ENCODE assay signal across 8 cellular contexts in genomic region chr17:50198026-50198669, GRCh38. TPM values are rescaled to one million over a fixed set of nuclear protein-coding genes. Genes with fewer than 3 reads are reported as not detected.
DNase-seq lines count a peak whose midpoint lies in the region; ATAC-seq, FAIRE-seq and TF ChIP-seq lines count a peak whose summit lies in the region.

No MANE protein-coding gene starts in this region.

- peak; percentile 69 for DNase-seq in A172 (ENCODE audit: low spot score)
- DNase-seq in GM12892 (ENCODE audit: insufficient read length) = no peak
- DNase-seq in NOMO-1 treated with DMSO at 0.1 percent for 48 hours (lab: John Stamatoyannopoulos, UW; ENCODE audit: unreplicated experiment) = peak; percentile 64
- DNase-seq in activated T-cell treated with anti-CD3 and anti-CD28 coated beads for 24 hours (ENCODE audit: low read depth) = peak; percentile 35
- peak; percentile 70 for DNase-seq in fibroblast of peridontal ligament (ENCODE audit: extremely low read depth)
- DNase-seq in pancreas = peak in 2 of 6 donors; percentile 62 to 76
- DNase-seq in vagina (ENCODE audit: extremely low spot score in 2 of 2) = no peak
- DNase-seq in GM19238 (ENCODE audit: insufficient read length, low spot score) = no peak

- 16 to 26% methylated on average over 7 of the region's 7 CpGs for WGBS in pancreas, 2 donors

- peak; percentile 96 for FAIRE-seq in GM12892 (lab: Jason Lieb, UNC)
- no peak for FAIRE-seq in pancreas (lab: Jason Lieb, UNC)

- peak; percentile 28 to 41 (median 36) for TF ChIP-seq CTCF in pancreas (IDR thresholded peaks at IDR 0.05)
- peak; percentile 13 to 45 (median 28) for TF ChIP-seq CTCF in vagina (IDR thresholded peaks at IDR 0.05)

- no peak for ATAC-seq in pancreas

- H3K27ac ChIP-seq in pancreas (peak overlapping the region in 1 of 4 donors; percentile 15), vagina (peak overlapping the region; percentile 97)

- H3K4me1 ChIP-seq in pancreas (peaks cover 0 to 4% (median 3%) of the 10 kb centered on the region in 3 donors), vagina (peaks cover 81% of the 10 kb centered on the region)

- H3K36me3 ChIP-seq in pancreas (no peaks in the 10 kb centered on the region), vagina (peaks cover 4 to 55% of the 10 kb centered on the region in 2 donors)

- H3K27me3 ChIP-seq in pancreas = peaks cover 0 to 6% (median 2%) of the 10 kb centered on the region in 4 donors
- no peaks in the 10 kb centered on the region for H3K27me3 ChIP-seq in vagina

- no peaks in the 10 kb centered on the region for H3K9me3 ChIP-seq in pancreas
- no peaks in the 10 kb centered on the region for H3K9me3 ChIP-seq in vagina

- TF ChIP-seq POLR2A in GM12892 (IDR thresholded peaks at IDR 0.05; ENCODE audit: low read depth, low read length) (no peak), vagina (IDR thresholded peaks at IDR 0.05) (no peak)

- intact Hi-C loops in pancreas (cut with DNase I) = no loop called here
- intact Hi-C loops in vagina (cut with DNase I) = no loop called here

- H3K4me3 ChIP-seq in pancreas (no peak overlapping the region), vagina (peak overlapping the region in 1 of 2 donors; percentile 79)

RNA-seq across cellular contexts. Expression of gene COL1A1, which starts 3.3 kb away (rescaled TPM):
- 6.2 and 15.7 TPM in 2 replicates for total RNA-seq in A172 (2014; rRNA removed; shearing (Covaris generic))
- polyA plus RNA-seq in GM12892 (2012; ENCODE audit: missing spikeins) = 4.8 TPM
- total RNA-seq in pancreas (100 to 1,000 TPM in 2 of 6 donors, 10 to 100 TPM in 3, 1 to 10 TPM in 1; 9.0 to 875 (median 36.6) TPM), vagina (171 TPM)
- polyA plus RNA-seq in pancreas = 10 to 100 TPM; 10.4 to 22.2 TPM

RNA-seq across cellular contexts. Expression of gene SGCA, which starts 32.3 kb away (rescaled TPM):
- total RNA-seq in A172 (2014; rRNA removed; shearing (Covaris generic)) = 0.22 and 9.3 TPM in 2 replicates
- polyA plus RNA-seq in GM12892 (2012; ENCODE audit: missing spikeins) = 0.68 TPM
- 1 to 10 TPM in 2 of 6 donors, under 1 TPM in 1, not detected in 3; 0.31 to 1.1 (median 1.0) TPM for total RNA-seq in pancreas
- 1 to 10 TPM; 1.7 to 3.0 TPM for polyA plus RNA-seq in pancreas
- total RNA-seq in vagina = 2.2 TPM

RNA-seq across cellular contexts. Expression of gene PPP1R9B, which starts 47.7 kb away (rescaled TPM):
- 19.1 and 35.5 TPM in 2 replicates for total RNA-seq in A172 (2014; rRNA removed; shearing (Covaris generic))
- 32.1 TPM for polyA plus RNA-seq in GM12892 (2012; ENCODE audit: missing spikeins)
- total RNA-seq in pancreas (10 to 100 TPM; 13.5 to 34.6 (median 17.7) TPM), vagina (37.6 TPM)
- polyA plus RNA-seq in pancreas = 10 to 100 TPM; 14.3 to 29.2 TPM

Comparison
In these comparisons a context has a peak if more than half of its experiments do, and no peak if none do; other contexts are left out.
1. DNase-seq: peak in A172 (single experiment), NOMO-1 treated with DMSO at 0.1 percent for 48 hours (single experiment), activated T-cell treated with anti-CD3 and anti-CD28 coated beads for 24 hours (single experiment) and fibroblast of peridontal ligament (single experiment); none in GM12892 (single experiment), vagina (0 of 2) and GM19238 (single experiment).